In genomic region chr6:148709577-148709976, GRCh38 we compare ENCODE assay signal across 16 cellular contexts.
"Had no signal": no experiment of that assay in that cellular context is flagged by ENCODE, and none has a peak within 500 bp of the region (broad histone marks: within the 10 kb centered on the region; RNA-seq: fewer than 3 reads in every experiment).

No MANE protein-coding gene starts in this region.

- DNase-seq: activated CD4-positive, alpha-beta T cell treated with anti-CD3 and anti-CD28 coated beads, Interleukin-2, amount 50 U/mL, for 1 hour; activated CD8-positive, alpha-beta memory T cell treated with anti-CD3 and anti-CD28 coated beads for 24 hours; activated naive CD8-positive, alpha-beta T cell treated with anti-CD3 and anti-CD28 coated beads for 36 hours; brain microvascular endothelial cell; cortex of kidney; effector CD4-positive, alpha-beta T cell; esophagus squamous epithelium; left colon; nephron progenitor cell; psoas muscle; right lobe of liver; stimulated activated naive CD8-positive, alpha-beta T cell treated with anti-CD3 and anti-CD28 coated beads, Interleukin-15, Interleukin-2, amounts not matched to agents 100 U/mL and 50 U/mL, for 24 hours; upper lobe of right lung had no signal

- H3K27me3 ChIP-seq: brain microvascular endothelial cell, esophagus squamous epithelium, gastroesophageal sphincter, right lobe of liver, upper lobe of right lung had no signal

- H3K4me1 ChIP-seq: esophagus squamous epithelium, psoas muscle, right lobe of liver, upper lobe of right lung had no signal

- ATAC-seq: activated CD4-positive, CD25-positive, alpha-beta regulatory T cell treated with anti-CD3 and anti-CD28 coated beads, Interleukin-2, amount 50 U/mL, for 24 hours; gastroesophageal sphincter; left colon; psoas muscle; right lobe of liver; stimulated activated naive CD8-positive, alpha-beta T cell treated with anti-CD3 and anti-CD28 coated beads, Interleukin-15, Interleukin-2, amounts not matched to agents 100 U/mL and 50 U/mL, for 24 hours; upper lobe of right lung had no signal

- H3K36me3 ChIP-seq: brain microvascular endothelial cell, esophagus squamous epithelium, gastroesophageal sphincter, right lobe of liver, upper lobe of right lung had no signal

- H3K27ac ChIP-seq: brain microvascular endothelial cell, esophagus squamous epithelium, gastroesophageal sphincter, psoas muscle, right lobe of liver, upper lobe of right lung had no signal

- H3K9me3 ChIP-seq: right lobe of liver had no signal

- H3K4me3 ChIP-seq: esophagus squamous epithelium, gastroesophageal sphincter, lung, psoas muscle, right lobe of liver, upper lobe of right lung had no signal
